1 cellular context compared by ENCODE assay signal in the genomic region with DNA sequence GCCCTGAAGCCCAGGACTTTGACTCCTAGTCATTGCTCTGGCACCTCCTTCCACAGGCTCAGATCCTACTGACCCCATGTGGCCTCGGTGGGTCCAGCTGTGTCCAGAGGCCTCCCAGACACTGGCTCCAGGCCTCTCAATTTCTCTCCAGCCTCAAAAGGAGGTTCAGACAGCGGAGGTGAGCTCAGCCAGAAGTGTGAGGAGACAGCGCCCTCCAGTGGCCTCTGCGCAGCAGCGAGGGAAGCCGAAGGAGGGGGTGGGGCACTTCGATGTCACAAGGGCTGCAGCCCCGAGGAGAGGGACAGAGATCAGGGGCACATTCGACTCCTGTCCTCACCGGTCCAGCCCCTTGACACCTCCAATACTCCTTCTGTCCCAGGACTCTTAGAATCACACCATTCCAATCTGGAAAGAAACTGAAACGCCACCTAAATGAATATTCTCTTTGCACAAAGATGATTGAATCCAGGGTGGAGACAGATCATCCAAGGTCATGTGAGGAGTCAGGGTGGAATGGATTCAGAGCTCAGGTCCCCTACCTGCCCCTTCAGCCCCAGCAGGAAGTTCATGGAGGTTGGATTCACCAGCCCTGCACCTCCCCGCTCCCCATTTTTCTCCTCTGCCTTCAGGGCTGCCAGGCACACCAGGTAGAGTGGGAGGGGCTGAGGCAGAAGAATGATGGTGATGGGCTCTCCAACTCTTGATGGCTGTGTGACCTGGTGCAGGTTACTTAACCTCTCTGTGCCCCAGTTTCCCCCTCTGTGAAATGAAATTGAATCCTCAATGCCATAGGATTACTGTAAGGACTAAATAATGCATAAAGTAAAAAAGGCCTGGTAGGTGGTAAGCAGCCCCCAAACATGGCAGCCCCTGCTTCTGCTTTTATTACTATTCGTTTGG.
A peak's percentile ranks its signal among the peaks of the same experiment; 100 is the strongest.
TF ChIP-seq lines count a peak whose summit lies in the region.

No MANE protein-coding gene starts in this region.

TF ChIP-seq in IMR-90, 13 proteins besides CTCF, POLR2A, EP300 and RAD21:
- TF ChIP-seq CHD1 (IDR thresholded peaks at IDR 0.05; ENCODE audit: low read depth, low read length) (no peak), CEBPB (IDR thresholded peaks at IDR 0.05; ENCODE audit: low read depth, low read length) (peak; percentile 56), RFX5 (IDR thresholded peaks at IDR 0.05; ENCODE audit: low read depth, low read length) (no peak), FOS (IDR thresholded peaks at IDR 0.05; ENCODE audit: low read depth, low read length) (no peak), RCOR1 (IDR thresholded peaks at IDR 0.05; ENCODE audit: insufficient replicate concordance, low read length) (no peak), MAZ (IDR thresholded peaks at IDR 0.05; ENCODE audit: borderline replicate concordance, low read depth, low read length) (peak; percentile 56; the same call in 1 of the 2 replicates), MXI1 (IDR thresholded peaks at IDR 0.05; ENCODE audit: borderline replicate concordance, low read depth, low read length) (no peak), SMC3 (IDR thresholded peaks at IDR 0.05; ENCODE audit: low read depth, low read length) (peak; percentile 86)
- TF ChIP-seq, protein P1, sequence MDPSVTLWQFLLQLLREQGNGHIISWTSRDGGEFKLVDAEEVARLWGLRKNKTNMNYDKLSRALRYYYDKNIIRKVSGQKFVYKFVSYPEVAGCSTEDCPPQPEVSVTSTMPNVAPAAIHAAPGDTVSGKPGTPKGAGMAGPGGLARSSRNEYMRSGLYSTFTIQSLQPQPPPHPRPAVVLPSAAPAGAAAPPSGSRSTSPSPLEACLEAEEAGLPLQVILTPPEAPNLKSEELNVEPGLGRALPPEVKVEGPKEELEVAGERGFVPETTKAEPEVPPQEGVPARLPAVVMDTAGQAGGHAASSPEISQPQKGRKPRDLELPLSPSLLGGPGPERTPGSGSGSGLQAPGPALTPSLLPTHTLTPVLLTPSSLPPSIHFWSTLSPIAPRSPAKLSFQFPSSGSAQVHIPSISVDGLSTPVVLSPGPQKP (IDR thresholded peaks at IDR 0.05; ENCODE audit: borderline replicate concordance, low read depth, low read length) = no peak
TF ChIP-seq in IMR-90: peak in this region for 3.
